Comparison of ENCODE assay signal across 13 cellular contexts in the genomic region with DNA sequence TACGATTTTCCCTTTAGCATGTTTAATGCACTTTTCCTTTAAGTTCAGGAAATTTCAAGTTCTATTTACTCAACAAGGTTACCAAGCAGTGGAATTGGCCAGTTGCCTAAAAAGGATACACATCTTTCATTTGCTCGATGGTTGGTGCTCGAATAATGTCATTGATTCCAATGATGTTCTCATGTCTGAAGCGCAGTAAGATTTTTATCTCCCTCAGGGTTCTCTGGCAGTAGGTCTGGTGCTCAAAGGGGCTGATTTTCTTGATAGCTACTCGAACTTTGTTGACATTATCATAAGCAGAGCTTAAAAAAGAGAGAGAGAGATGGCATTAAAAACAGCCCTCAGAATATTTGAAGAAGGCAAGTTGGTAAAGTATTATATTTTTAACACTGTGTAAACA. TPM values are rescaled to one million over a fixed set of nuclear protein-coding genes. Genes with fewer than 3 reads are reported as not detected.
DNase-seq lines count a peak whose midpoint lies in the region; ATAC-seq and TF ChIP-seq lines count a peak whose summit lies in the region.
"Had no signal": no experiment of that assay in that cellular context is flagged by ENCODE, and none has a peak within 500 bp of the region (broad histone marks: within the 10 kb centered on the region; RNA-seq: fewer than 3 reads in every experiment).

No MANE protein-coding gene starts in this region.

- peaks cover 41% of the 10 kb centered on the region for H3K4me1 Mint-ChIP-seq in dendritic cell treated with granulocyte-macrophage colony-stimulating factor and Interleukin-4, amounts not matched to agents 40 ng/mL and 50 ng/mL, for 4 days (ENCODE audit: low read depth)
- peaks cover 6% of the 10 kb centered on the region for H3K4me1 Mint-ChIP-seq in nephron progenitor cell
- H3K4me1 Mint-ChIP-seq in activated CD4-positive, alpha-beta memory T cell treated with anti-CD3 and anti-CD28 coated beads for 36 hours (ENCODE audit: low read depth): peaks cover 18% of the 10 kb centered on the region

- DNase-seq in DMS79 treated with DMSO at 0.1 percent for 48 hours (lab: John Stamatoyannopoulos, UW): peak; percentile 29
- DNase-seq in NCI-H69 (lab: John Stamatoyannopoulos, UW): peak; percentile 6
- no peak for DNase-seq in nephron progenitor cell
- no peak for DNase-seq in activated CD4-positive, alpha-beta memory T cell treated with anti-CD3 and anti-CD28 coated beads for 36 hours
- no peak for DNase-seq in stimulated activated CD4-positive, alpha-beta T cell treated with anti-CD3 and anti-CD28 coated beads, Interleukin-4, amount 100 ng/mL, for 24 hours
- DNase-seq: activated naive CD4-positive, alpha-beta T cell treated with Interleukin-2 at 50 U/mL for 16 hours; CD8-positive, alpha-beta T cell; glutamatergic neuron; NCI-H1694; NCI-H82; stimulated activated CD4-positive, alpha-beta T cell treated with anti-CD3 and anti-CD28 coated beads, Interleukin-12 subunit alpha, Interleukin-12 subunit beta, amount 100 ng/mL, for 4 hours had no signal

- H3K9me3 Mint-ChIP-seq in dendritic cell treated with granulocyte-macrophage colony-stimulating factor and Interleukin-4, amounts not matched to agents 40 ng/mL and 50 ng/mL, for 4 days: no peaks in the 10 kb centered on the region
- H3K9me3 Mint-ChIP-seq in nephron progenitor cell: peaks cover 19% of the 10 kb centered on the region
- H3K9me3 Mint-ChIP-seq in activated CD4-positive, alpha-beta memory T cell treated with anti-CD3 and anti-CD28 coated beads for 36 hours: no peaks in the 10 kb centered on the region
- H3K9me3 Mint-ChIP-seq: CD8-positive, alpha-beta T cell had no signal

- peak overlapping the region; percentile 2 for H3K27ac Mint-ChIP-seq in dendritic cell treated with granulocyte-macrophage colony-stimulating factor and Interleukin-4, amounts not matched to agents 40 ng/mL and 50 ng/mL, for 4 days
- H3K27ac Mint-ChIP-seq in nephron progenitor cell: peak overlapping the region; percentile 52
- no peak overlapping the region for H3K27ac Mint-ChIP-seq in activated CD4-positive, alpha-beta memory T cell treated with anti-CD3 and anti-CD28 coated beads for 36 hours

- no peaks in the 10 kb centered on the region for H3K27me3 Mint-ChIP-seq in dendritic cell treated with granulocyte-macrophage colony-stimulating factor and Interleukin-4, amounts not matched to agents 40 ng/mL and 50 ng/mL, for 4 days
- no peaks in the 10 kb centered on the region for H3K27me3 Mint-ChIP-seq in nephron progenitor cell (ENCODE audit: low read depth, poor library complexity)
- H3K27me3 Mint-ChIP-seq in activated CD4-positive, alpha-beta memory T cell treated with anti-CD3 and anti-CD28 coated beads for 36 hours: no peaks in the 10 kb centered on the region

- no peak for TF ChIP-seq CTCF in nephron progenitor cell (IDR thresholded peaks at IDR 0.05)

- H3K36me3 Mint-ChIP-seq in dendritic cell treated with granulocyte-macrophage colony-stimulating factor and Interleukin-4, amounts not matched to agents 40 ng/mL and 50 ng/mL, for 4 days (ENCODE audit: low read depth): peaks cover 61% of the 10 kb centered on the region
- H3K36me3 Mint-ChIP-seq in nephron progenitor cell (ENCODE audit: low read depth): peaks cover 71% of the 10 kb centered on the region
- peaks cover 19% of the 10 kb centered on the region for H3K36me3 Mint-ChIP-seq in activated CD4-positive, alpha-beta memory T cell treated with anti-CD3 and anti-CD28 coated beads for 36 hours

- intact Hi-C loops in dendritic cell treated with granulocyte-macrophage colony-stimulating factor and Interleukin-4, amounts not matched to agents 40 ng/mL and 50 ng/mL, for 4 days (cut with micrococcal nuclease): loop anchor here (5.0 kb wide), 1 partner anchor 35 kb away; no protein-coding TSS in a partner anchor
- intact Hi-C loops in activated CD4-positive, alpha-beta memory T cell treated with anti-CD3 and anti-CD28 coated beads for 36 hours (cut with micrococcal nuclease): no loop called here

- CTCF ChIA-PET in activated CD4-positive, alpha-beta memory T cell treated with anti-CD3 and anti-CD28 coated beads for 36 hours (lab: Charles Lee): no interaction called here

- no peak for ATAC-seq in GM21528 (IDR thresholded peaks at IDR 0.05; ENCODE audit: low FRiP score, unreplicated experiment)
- ATAC-seq: CD8-positive, alpha-beta T cell had no signal

- POLR2A ChIA-PET in activated CD4-positive, alpha-beta memory T cell treated with anti-CD3 and anti-CD28 coated beads for 36 hours (lab: Charles Lee): no interaction called here

- no peak overlapping the region for H3K4me3 Mint-ChIP-seq in dendritic cell treated with granulocyte-macrophage colony-stimulating factor and Interleukin-4, amounts not matched to agents 40 ng/mL and 50 ng/mL, for 4 days
- H3K4me3 Mint-ChIP-seq in nephron progenitor cell: no peak overlapping the region
- H3K4me3 Mint-ChIP-seq in activated CD4-positive, alpha-beta memory T cell treated with anti-CD3 and anti-CD28 coated beads for 36 hours: no peak overlapping the region
- H3K4me3 Mint-ChIP-seq: CD8-positive, alpha-beta T cell had no signal

RNA-seq across cellular contexts. Expression of a gene that starts 59.9 kb away (rescaled TPM):
- total RNA-seq in activated CD4-positive, alpha-beta memory T cell treated with anti-CD3 and anti-CD28 coated beads for 36 hours: 10 to 100 TPM; 70.2 to 75.6 TPM

Comparison
In these comparisons a context has a peak if more than half of its experiments do, and no peak if none do; other contexts are left out.
1. DNase-seq: peak in DMS79 treated with DMSO at 0.1 percent for 48 hours (single experiment) and NCI-H69 (single experiment); none in nephron progenitor cell (single experiment), activated CD4-positive, alpha-beta memory T cell treated with anti-CD3 and anti-CD28 coated beads for 36 hours (single experiment) and stimulated activated CD4-positive, alpha-beta T cell treated with anti-CD3 and anti-CD28 coated beads, Interleukin-4, amount 100 ng/mL, for 24 hours (single experiment).